18 cellular contexts compared by ENCODE assay signal in genomic region chr3:196686436-196686835, GRCh38.
"Had no signal": no experiment of that assay in that cellular context is flagged by ENCODE, and none has a peak within 500 bp of the region (broad histone marks: within the 10 kb centered on the region; RNA-seq: fewer than 3 reads in every experiment).

No MANE protein-coding gene starts in this region.

- H3K4me1 ChIP-seq: body of pancreas, neural progenitor cell had no signal

- ATAC-seq: body of pancreas, left lobe of liver, right lobe of liver, WTC11 had no signal

- H3K36me3 Mint-ChIP-seq: activated naive CD8-positive, alpha-beta T cell; neural progenitor cell had no signal

- H3K36me3 ChIP-seq: neural progenitor cell, ovary, right lobe of liver, upper lobe of left lung had no signal

- H3K27me3 ChIP-seq: body of pancreas, neural progenitor cell, ovary, right lobe of liver, upper lobe of left lung had no signal

- H3K9me3 ChIP-seq: body of pancreas, ovary, right lobe of liver, upper lobe of left lung had no signal

- H3K4me3 ChIP-seq: body of pancreas, neural progenitor cell, ovary, right lobe of liver, upper lobe of left lung had no signal

- H3K27ac Mint-ChIP-seq: activated CD4-positive, alpha-beta memory T cell treated with anti-CD3 and anti-CD28 coated beads, Interleukin-2, amount 10 ng/mL, durations not matched to agents 7 days and 5 days; activated naive CD8-positive, alpha-beta T cell; neural progenitor cell; stimulated activated naive CD8-positive, alpha-beta T cell treated with anti-CD3 and anti-CD28 coated beads, Interleukin-15, Interleukin-2, amounts not matched to agents 100 ng/mL and 50 ng/mL, for 24 hours; T-helper 1 cell treated with Interleukin-12 subunit alpha and Interleukin-12 subunit beta and Interleukin-4 antibody, amounts not matched to agents 30 μg/mL and 1 μg/mL, for 36 hours; WTC11 had no signal

- DNase-seq: activated CD4-positive, alpha-beta memory T cell treated with anti-CD3 and anti-CD28 coated beads, Interleukin-2, amount 10 ng/mL, durations not matched to agents 7 days and 5 days; activated CD4-positive, alpha-beta T cell treated with anti-CD3 and anti-CD28 coated beads for 4 hours; activated CD8-positive, alpha-beta memory T cell treated with anti-CD3 and anti-CD28 coated beads, Interleukin-2, amount 50 U/mL, for 48 hours; activated gamma-delta T cell treated with Interleukin-2 at 50 U/mL for 16 hours; amygdala; body of pancreas; cortex of kidney; effector memory CD4-positive, alpha-beta T cell; ovary; right lobe of liver; upper lobe of left lung had no signal

- H3K27me3 Mint-ChIP-seq: activated CD4-positive, alpha-beta memory T cell treated with anti-CD3 and anti-CD28 coated beads, Interleukin-2, amount 10 ng/mL, durations not matched to agents 7 days and 5 days; activated naive CD8-positive, alpha-beta T cell; central memory CD8-positive, alpha-beta T cell; stimulated activated naive CD8-positive, alpha-beta T cell treated with anti-CD3 and anti-CD28 coated beads, Interleukin-15, Interleukin-2, amounts not matched to agents 100 ng/mL and 50 ng/mL, for 24 hours had no signal

- H3K27ac ChIP-seq: body of pancreas, neural progenitor cell, ovary, right lobe of liver, upper lobe of left lung had no signal

- H3K9me3 Mint-ChIP-seq: central memory CD8-positive, alpha-beta T cell; neural progenitor cell; stimulated activated naive CD8-positive, alpha-beta T cell treated with anti-CD3 and anti-CD28 coated beads, Interleukin-15, Interleukin-2, amounts not matched to agents 100 ng/mL and 50 ng/mL, for 24 hours had no signal

- H3K4me3 Mint-ChIP-seq: activated CD4-positive, alpha-beta memory T cell treated with anti-CD3 and anti-CD28 coated beads, Interleukin-2, amount 10 ng/mL, durations not matched to agents 7 days and 5 days; activated naive CD8-positive, alpha-beta T cell; central memory CD8-positive, alpha-beta T cell; neural progenitor cell; stimulated activated naive CD8-positive, alpha-beta T cell treated with anti-CD3 and anti-CD28 coated beads, Interleukin-15, Interleukin-2, amounts not matched to agents 100 ng/mL and 50 ng/mL, for 24 hours; T-helper 1 cell treated with Interleukin-12 subunit alpha and Interleukin-12 subunit beta and Interleukin-4 antibody, amounts not matched to agents 30 μg/mL and 1 μg/mL, for 36 hours; WTC11 had no signal
